ENCODE assay signal across 16 cellular contexts in the genomic region with DNA sequence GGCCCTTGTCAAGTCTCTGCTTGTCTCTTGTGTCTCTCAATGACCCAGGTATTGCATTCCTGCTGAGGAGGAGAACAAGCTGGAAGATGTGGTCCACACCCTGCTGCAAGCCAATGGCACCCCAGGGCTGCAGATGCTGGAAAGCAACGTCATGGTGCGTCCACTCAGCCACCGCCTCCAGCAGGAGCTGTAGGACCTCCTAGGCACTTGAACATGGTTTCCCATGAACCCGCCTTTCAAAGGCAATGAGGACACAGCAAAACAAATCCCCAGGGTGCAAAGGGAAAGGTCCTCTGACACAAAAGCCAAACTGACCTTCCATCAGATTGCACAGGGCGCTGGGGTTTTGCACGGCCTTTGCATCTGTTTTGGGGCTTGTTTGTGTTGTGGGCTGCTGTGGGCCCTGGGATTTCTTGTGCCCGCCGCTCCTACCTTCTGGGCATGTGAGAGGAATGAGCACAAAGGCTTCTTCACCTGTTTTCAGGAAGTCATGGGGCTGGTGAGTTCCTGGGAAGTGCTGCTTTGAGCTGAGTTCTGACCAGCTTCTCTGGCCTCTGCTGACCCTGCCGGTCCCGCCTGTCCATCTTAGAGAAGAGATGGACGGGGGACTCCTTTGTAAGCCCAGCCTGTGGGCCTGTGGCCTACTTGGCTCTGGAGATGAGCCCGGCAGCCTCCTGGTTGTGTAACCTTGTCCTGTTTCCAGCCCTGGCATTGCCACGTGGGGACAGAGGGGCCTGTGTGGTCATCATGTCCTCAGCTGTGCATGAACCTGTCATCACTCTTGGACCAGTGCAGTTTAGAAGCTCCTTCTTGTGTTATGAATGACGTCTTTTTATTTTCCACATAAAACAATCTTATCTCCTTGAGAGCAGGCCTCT.
DNase-seq lines count a peak whose midpoint lies in the region; ATAC-seq and TF ChIP-seq lines count a peak whose summit lies in the region.
"Had no signal": no experiment of that assay in that cellular context is flagged by ENCODE, and none has a peak within 500 bp of the region (broad histone marks: within the 10 kb centered on the region; RNA-seq: fewer than 3 reads in every experiment).

No MANE protein-coding gene starts in this region.

- no peak overlapping the region for H2AFZ ChIP-seq in neural progenitor cell (replicated peaks)

- TF ChIP-seq CTCF in neural progenitor cell (IDR thresholded peaks at IDR 0.05), result no peak

- no peak overlapping the region for H3K4me3 Mint-ChIP-seq in activated T-helper 17 cell treated with anti-CD3 and anti-CD28 coated beads, Interleukin-2, amount 50 U/mL, for 72 hours
- no peak overlapping the region for H3K4me3 Mint-ChIP-seq in neural progenitor cell
- H3K4me3 Mint-ChIP-seq: activated CD4-positive, alpha-beta T cell treated with anti-CD3 and anti-CD28 coated beads for 36 hours; activated T-cell treated with anti-CD3 and anti-CD28 coated beads, Interleukin-2, amount 50 U/mL, for 4 hours had no signal

- H3K79me2 ChIP-seq in neural progenitor cell (ENCODE audit: low read depth), result no peaks in the 10 kb centered on the region

- intact Hi-C loops in left cardiac atrium (cut with DNase I), result no loop called here

- H3K27me3 ChIP-seq in neural progenitor cell, result no peaks in the 10 kb centered on the region
- H3K27me3 ChIP-seq: BE2C, esophagus squamous epithelium, testis had no signal

- no peaks in the 10 kb centered on the region for H3K27me3 Mint-ChIP-seq in activated T-helper 17 cell treated with anti-CD3 and anti-CD28 coated beads, Interleukin-2, amount 50 U/mL, for 72 hours
- peaks cover 2% of the 10 kb centered on the region for H3K27me3 Mint-ChIP-seq in neural progenitor cell (ENCODE audit: insufficient read depth, low read depth)
- H3K27me3 Mint-ChIP-seq: activated CD4-positive, alpha-beta T cell treated with anti-CD3 and anti-CD28 coated beads for 36 hours had no signal

- H3F3A ChIP-seq in neural progenitor cell (ENCODE audit: low read depth), result no peaks in the 10 kb centered on the region

- H3K27ac ChIP-seq in neural progenitor cell, result no peak overlapping the region
- H3K27ac ChIP-seq: esophagus squamous epithelium, KMS-11, testis had no signal

- H3K4me2 ChIP-seq in neural progenitor cell, result no peak overlapping the region
- H3K4me2 ChIP-seq: KMS-11 had no signal

- no peak overlapping the region for H3K9ac ChIP-seq in neural progenitor cell
- H3K9ac ChIP-seq: KMS-11 had no signal

- no peak for ATAC-seq in activated T-helper 17 cell treated with anti-CD3 and anti-CD28 coated beads, Interleukin-2, amount 50 U/mL, for 72 hours (replicated peaks)
- ATAC-seq in left cardiac atrium (peak; percentile 79 to 90), GM18502 (IDR thresholded peaks at IDR 0.05; ENCODE audit: poor library complexity, unreplicated experiment) (no peak), HG03095 (IDR thresholded peaks at IDR 0.05; ENCODE audit: unreplicated experiment) (no peak)
- ATAC-seq: activated CD4-positive, alpha-beta T cell treated with anti-CD3 and anti-CD28 coated beads for 36 hours had no signal

- no peaks in the 10 kb centered on the region for H3K9me3 ChIP-seq in neural progenitor cell (ENCODE audit: low read depth)
- H3K9me3 ChIP-seq: BE2C, esophagus squamous epithelium, testis had no signal

- H3K36me3 Mint-ChIP-seq in activated T-helper 17 cell treated with anti-CD3 and anti-CD28 coated beads, Interleukin-2, amount 50 U/mL, for 72 hours (ENCODE audit: low read depth), result peaks cover 98% of the 10 kb centered on the region
- H3K36me3 Mint-ChIP-seq in neural progenitor cell, result peaks cover 60% of the 10 kb centered on the region

- in situ Hi-C loops in G401 (cut with HindIII; ENCODE audit: low sequenced_read_pairs), result no loop called here

- H3K27ac Mint-ChIP-seq in activated T-helper 17 cell treated with anti-CD3 and anti-CD28 coated beads, Interleukin-2, amount 50 U/mL, for 72 hours, result peak overlapping the region; percentile 74
- peak overlapping the region; percentile 87 for H3K27ac Mint-ChIP-seq in neural progenitor cell

- H3K36me3 ChIP-seq in neural progenitor cell, result no peaks in the 10 kb centered on the region

- DNase-seq in G401 (ENCODE audit: low spot score) (peak; percentile 76), left cardiac atrium (peak; percentile 76), neural progenitor cell (ENCODE audit: low spot score) (no peak), NCI-H524 treated with DMSO at 0.1 percent for 48 hours (lab: John Stamatoyannopoulos, UW) (no peak), NCI-H2171 (lab: John Stamatoyannopoulos, UW) (no peak)
- DNase-seq: activated CD4-positive, alpha-beta T cell treated with anti-CD3 and anti-CD28 coated beads for 36 hours; activated T-cell treated with anti-CD3 and anti-CD28 coated beads, Interleukin-2, amount 50 U/mL, for 4 hours; esophagus squamous epithelium; NCI-H1105 treated with DMSO at 0.1 percent for 48 hours; NCI-H2227 treated with DMSO at 0.1 percent for 48 hours had no signal

- no peak overlapping the region for H3K4me3 ChIP-seq in neural progenitor cell
- H3K4me3 ChIP-seq: esophagus squamous epithelium, testis had no signal

- peaks cover 3% of the 10 kb centered on the region for H4K20me1 ChIP-seq in neural progenitor cell (ENCODE audit: low read depth)

- no peaks in the 10 kb centered on the region for H3K4me1 ChIP-seq in neural progenitor cell
- H3K4me1 ChIP-seq: BE2C, esophagus squamous epithelium had no signal

- H3K9me3 Mint-ChIP-seq in activated T-helper 17 cell treated with anti-CD3 and anti-CD28 coated beads, Interleukin-2, amount 50 U/mL, for 72 hours, result no peaks in the 10 kb centered on the region
- no peaks in the 10 kb centered on the region for H3K9me3 Mint-ChIP-seq in neural progenitor cell
- H3K9me3 Mint-ChIP-seq: activated T-cell treated with anti-CD3 and anti-CD28 coated beads, Interleukin-2, amount 50 U/mL, for 4 hours had no signal

- H3K4me1 Mint-ChIP-seq in activated T-helper 17 cell treated with anti-CD3 and anti-CD28 coated beads, Interleukin-2, amount 50 U/mL, for 72 hours, result no peaks in the 10 kb centered on the region
- H3K4me1 Mint-ChIP-seq in neural progenitor cell, result peaks cover 2% of the 10 kb centered on the region

Comparison
In these comparisons a context has a peak if more than half of its experiments do, and no peak if none do; other contexts are left out.
1. DNase-seq: peak in G401 (single experiment) and left cardiac atrium (single experiment); none in neural progenitor cell (single experiment), NCI-H524 treated with DMSO at 0.1 percent for 48 hours (single experiment) and NCI-H2171 (single experiment).
2. ATAC-seq: peak in left cardiac atrium (2 of 2); none in activated T-helper 17 cell treated with anti-CD3 and anti-CD28 coated beads, Interleukin-2, amount 50 U/mL, for 72 hours (single experiment), GM18502 (single experiment) and HG03095 (single experiment).